In the genomic region with DNA sequence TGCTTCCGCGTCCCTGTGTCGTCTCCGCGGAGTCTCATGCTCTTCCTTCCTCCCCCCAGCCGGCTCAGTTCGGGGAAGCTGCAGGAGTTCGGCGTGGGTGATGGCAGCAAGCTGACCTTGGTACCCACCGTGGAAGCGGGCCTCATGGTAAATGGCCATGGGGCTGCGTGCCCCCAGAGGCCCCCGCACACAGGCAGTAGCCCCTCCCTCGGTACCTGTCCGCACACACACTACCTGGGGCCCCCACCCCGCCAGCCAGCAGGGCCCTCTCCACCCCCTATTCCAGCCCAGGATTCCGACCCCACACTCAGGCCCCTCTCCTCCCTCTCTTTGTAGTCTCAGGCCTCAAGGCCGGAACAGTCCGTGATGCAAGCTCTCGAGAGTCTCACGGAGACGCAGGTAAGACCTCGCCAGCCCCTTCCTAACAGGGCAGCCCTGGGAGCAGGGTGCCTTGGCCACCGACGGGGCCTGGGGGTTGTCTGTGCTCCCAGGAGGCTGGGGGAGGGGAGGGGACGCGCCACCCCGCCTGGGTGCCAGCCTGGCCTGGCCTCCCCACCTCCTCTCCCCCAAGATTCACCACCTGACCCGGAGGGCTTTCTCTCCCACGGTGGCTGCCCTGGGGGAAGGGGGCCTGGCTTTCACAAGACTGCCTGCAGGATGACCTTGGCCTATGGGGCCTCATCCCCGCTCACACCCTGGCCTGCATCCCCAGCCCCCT, we compare ENCODE assay signal across 6 cellular contexts. TPM values are rescaled to one million over a fixed set of nuclear protein-coding genes. Genes with fewer than 3 reads are reported as not detected.
DNase-seq lines count a peak whose midpoint lies in the region; ATAC-seq lines count a peak whose summit lies in the region.

No MANE protein-coding gene starts in this region.

- DNase-seq in activated naive CD4-positive, alpha-beta T cell (lab: John Stamatoyannopoulos, UW), result peak in 3 of 4 experiments; percentile 43 to 58 (median 48)
- DNase-seq in activated naive CD4-positive, alpha-beta T cell treated with anti-CD3 and anti-CD28 coated beads, Interleukin-2, amount 50 U/mL, for 16 hours, result no peak
- DNase-seq in amniotic epithelial cell (ENCODE audit: low read depth) (peak; percentile 58), mucosa of gallbladder (ENCODE audit: low spot score) (peak; percentile 78), Ammon's horn (ENCODE audit: low spot score) (no peak)

- ATAC-seq in HG03439 (IDR thresholded peaks at IDR 0.05; ENCODE audit: unreplicated experiment), result no peak

RNA-seq across cellular contexts. Expression of a gene that starts 3.3 kb away (rescaled TPM):
- 127 TPM for total RNA-seq in mucosa of gallbladder

RNA-seq across cellular contexts. Expression of a gene that starts 10.1 kb away (rescaled TPM):
- total RNA-seq in mucosa of gallbladder, result 213 TPM

RNA-seq across cellular contexts. Expression of a gene that starts 13.9 kb away (rescaled TPM):
- 1.1 TPM for total RNA-seq in mucosa of gallbladder

RNA-seq across cellular contexts. Expression of a gene that starts 17.5 kb away (rescaled TPM):
- 382 TPM for total RNA-seq in mucosa of gallbladder

RNA-seq across cellular contexts. Expression of a gene that starts 23.7 kb away (rescaled TPM):
- total RNA-seq in mucosa of gallbladder, result 57.6 TPM

Comparison
In these comparisons a context has a peak if more than half of its experiments do, and no peak if none do; other contexts are left out.
1. DNase-seq: peak in activated naive CD4-positive, alpha-beta T cell (3 of 4), amniotic epithelial cell (single experiment) and mucosa of gallbladder (single experiment); none in activated naive CD4-positive, alpha-beta T cell treated with anti-CD3 and anti-CD28 coated beads, Interleukin-2, amount 50 U/mL, for 16 hours (single experiment) and Ammon's horn (single experiment).